Comparison of ENCODE assay signal across 13 cellular contexts in genomic region chr5:78611161-78611605, GRCh38. TPM values are rescaled to one million over a fixed set of nuclear protein-coding genes. Genes with fewer than 3 reads are reported as not detected.
DNase-seq lines count a peak whose midpoint lies in the region; ATAC-seq and TF ChIP-seq lines count a peak whose summit lies in the region.
"Had no signal": no experiment of that assay in that cellular context is flagged by ENCODE, and none has a peak within 500 bp of the region (broad histone marks: within the 10 kb centered on the region; RNA-seq: fewer than 3 reads in every experiment).

No MANE protein-coding gene starts in this region.

- H3K4me3 Mint-ChIP-seq in mesothelial cell of epicardium: no peak overlapping the region
- no peak overlapping the region for H3K4me3 Mint-ChIP-seq in activated CD4-positive, alpha-beta T cell treated with anti-CD3 and anti-CD28 coated beads, Interleukin-2, amount 10 ng/mL, durations not matched to agents 7 days and 5 days

- H3K4me1 ChIP-seq in esophagus squamous epithelium (peaks cover 0 to 39% (median 11%) of the 10 kb centered on the region in 3 donors), upper lobe of left lung (no peaks in the 10 kb centered on the region)

- H3K27ac ChIP-seq in esophagus squamous epithelium (peak overlapping the region in 3 of 4 donors; percentile 14 to 61 (median 44)), upper lobe of left lung (no peak overlapping the region), RWPE1 (no peak overlapping the region)
- H3K27ac ChIP-seq: 22Rv1, epithelial cell of prostate had no signal

- H3K9me3 Mint-ChIP-seq in mesothelial cell of epicardium: no peaks in the 10 kb centered on the region
- H3K9me3 Mint-ChIP-seq in activated CD4-positive, alpha-beta T cell treated with anti-CD3 and anti-CD28 coated beads, Interleukin-2, amount 10 ng/mL, durations not matched to agents 7 days and 5 days: no peaks in the 10 kb centered on the region

- CTCF ChIA-PET in RWPE1 (lab: Yijun Ruan, JAX): interaction anchor here (1.0 to 1.5 kb wide), 2 partner anchors 11 to 15 kb away, joined by 3 read pairs; no protein-coding TSS in a partner anchor
- CTCF ChIA-PET in activated CD4-positive, alpha-beta T cell treated with anti-CD3 and anti-CD28 coated beads, Interleukin-2, amount 10 ng/mL, durations not matched to agents 7 days and 5 days (lab: Charles Lee): interaction anchor here (1.3 kb wide), 1 partner anchor 12 kb away, joined by 4 read pairs; no protein-coding TSS in a partner anchor

- peak; percentile 46 to 61 for ATAC-seq in upper lobe of left lung (ENCODE audit: low FRiP score in 2 of 2)

- DNase-seq in activated CD8-positive, alpha-beta memory T cell treated with anti-CD3 and anti-CD28 coated beads for 24 hours: peak; percentile 24
- no peak for DNase-seq in activated CD8-positive, alpha-beta memory T cell treated with anti-CD3 and anti-CD28 coated beads, Interleukin-2, amount 50 U/mL, for 48 hours
- DNase-seq in esophagus squamous epithelium (lab: John Stamatoyannopoulos, UW) (no peak), mesothelial cell of epicardium (ENCODE audit: low spot score in 2 of 2, unreplicated experiment in 2 of 2) (no peak), upper lobe of left lung (no peak), RWPE1 (ENCODE audit: low spot score) (no peak), GM19238 (ENCODE audit: insufficient read length, low spot score) (no peak)
- DNase-seq in activated CD4-positive, alpha-beta T cell treated with anti-CD3 and anti-CD28 coated beads, Interleukin-2, amount 10 ng/mL, durations not matched to agents 7 days and 5 days: no peak
- DNase-seq: activated T-cell treated with anti-CD3 and anti-CD28 coated beads, Interleukin-2, amount 50 U/mL, for 1 hour; NCI-H1694 treated with DMSO at 0.1 percent for 48 hours had no signal

- no peaks in the 10 kb centered on the region for H3K27me3 Mint-ChIP-seq in mesothelial cell of epicardium (ENCODE audit: low read depth)
- peaks cover 12% of the 10 kb centered on the region for H3K27me3 Mint-ChIP-seq in activated CD4-positive, alpha-beta T cell treated with anti-CD3 and anti-CD28 coated beads, Interleukin-2, amount 10 ng/mL, durations not matched to agents 7 days and 5 days
- H3K27me3 Mint-ChIP-seq: progenitor cell of endocrine pancreas had no signal

- intact Hi-C loops in esophagus squamous epithelium (cut with DNase I): no loop called here

- WGBS in esophagus squamous epithelium, 2 donors: 80 to 92% methylated on average over 1 to 2 of the region's 4 CpGs
- 74 to 90% methylated on average over 4 of the region's 4 CpGs for WGBS in upper lobe of left lung, 2 donors

- TF ChIP-seq CTCF in esophagus squamous epithelium (IDR thresholded peaks at IDR 0.05): no peak
- no peak for TF ChIP-seq CTCF in mesothelial cell of epicardium (IDR thresholded peaks at IDR 0.05; ENCODE audit: unreplicated experiment)
- no peak for TF ChIP-seq CTCF in upper lobe of left lung (IDR thresholded peaks at IDR 0.05)
- no peak for TF ChIP-seq CTCF in RWPE1 (conservative IDR thresholded peaks at IDR 0.05; ENCODE audit: low read depth)

- H3K27ac Mint-ChIP-seq in mesothelial cell of epicardium: peak overlapping the region; percentile 82
- no peak overlapping the region for H3K27ac Mint-ChIP-seq in activated CD4-positive, alpha-beta T cell treated with anti-CD3 and anti-CD28 coated beads, Interleukin-2, amount 10 ng/mL, durations not matched to agents 7 days and 5 days

- H3K27me3 ChIP-seq in esophagus squamous epithelium: no peaks in the 10 kb centered on the region
- no peaks in the 10 kb centered on the region for H3K27me3 ChIP-seq in upper lobe of left lung

- H3K36me3 ChIP-seq in esophagus squamous epithelium (no peaks in the 10 kb centered on the region), upper lobe of left lung (no peaks in the 10 kb centered on the region)

- POLR2A ChIA-PET in RWPE1 (lab: Yijun Ruan, JAX; ENCODE audit: low non-redundant PET): no interaction called here
- POLR2A ChIA-PET in activated CD4-positive, alpha-beta T cell treated with anti-CD3 and anti-CD28 coated beads, Interleukin-2, amount 10 ng/mL, durations not matched to agents 7 days and 5 days (lab: Charles Lee): no interaction called here

- no peak for TF ChIP-seq EP300 in upper lobe of left lung (IDR thresholded peaks at IDR 0.05)

- H3K4me3 ChIP-seq in esophagus squamous epithelium (no peak overlapping the region), upper lobe of left lung (no peak overlapping the region)

- H3K9me3 ChIP-seq in esophagus squamous epithelium (no peaks in the 10 kb centered on the region), upper lobe of left lung (no peaks in the 10 kb centered on the region)

- H3K4me1 Mint-ChIP-seq in mesothelial cell of epicardium: peaks cover 41% of the 10 kb centered on the region
- H3K4me1 Mint-ChIP-seq in activated CD4-positive, alpha-beta T cell treated with anti-CD3 and anti-CD28 coated beads, Interleukin-2, amount 10 ng/mL, durations not matched to agents 7 days and 5 days: no peaks in the 10 kb centered on the region

- no peak for TF ChIP-seq POLR2A in esophagus squamous epithelium (IDR thresholded peaks at IDR 0.05)
- TF ChIP-seq POLR2A in upper lobe of left lung (IDR thresholded peaks at IDR 0.05): no peak

- peaks cover 7% of the 10 kb centered on the region for H3K36me3 Mint-ChIP-seq in mesothelial cell of epicardium
- H3K36me3 Mint-ChIP-seq in activated CD4-positive, alpha-beta T cell treated with anti-CD3 and anti-CD28 coated beads, Interleukin-2, amount 10 ng/mL, durations not matched to agents 7 days and 5 days (ENCODE audit: low read depth): no peaks in the 10 kb centered on the region

RNA-seq across cellular contexts. Expression of gene LHFPL2, which starts 37.4 kb away (rescaled TPM):
- total RNA-seq in esophagus squamous epithelium: 10 to 100 TPM in 1 of 4 donors, 1 to 10 TPM in 3; 2.2 to 11.1 (median 6.2) TPM
- 41.7 to 43.1 TPM (median 42.1 TPM) in 3 replicates for total RNA-seq in mesothelial cell of epicardium
- total RNA-seq in upper lobe of left lung: 10 to 100 TPM; 17.3 to 69.5 (median 32.9) TPM
- under 1 TPM; 0.15 to 0.37 TPM for total RNA-seq in activated CD4-positive, alpha-beta T cell treated with anti-CD3 and anti-CD28 coated beads, Interleukin-2, amount 10 ng/mL, durations not matched to agents 7 days and 5 days

Comparison
In these comparisons a context has a peak if more than half of its experiments do, and no peak if none do; other contexts are left out.
1. H3K27ac ChIP-seq: peak in esophagus squamous epithelium (3 of 4); none in upper lobe of left lung (0 of 4) and RWPE1 (single experiment).